In genomic region chr7:116802144-116802747, GRCh38 we compare ENCODE assay signal across 9 cellular contexts.
DNase-seq lines count a peak whose midpoint lies in the region; ATAC-seq and TF ChIP-seq lines count a peak whose summit lies in the region.
"Had no signal": no experiment of that assay in that cellular context is flagged by ENCODE, and none has a peak within 500 bp of the region (broad histone marks: within the 10 kb centered on the region; RNA-seq: fewer than 3 reads in every experiment).

No MANE protein-coding gene starts in this region.

- H3K4me3 ChIP-seq in AG10803 (ENCODE audit: low read length), result no peak overlapping the region
- H3K4me3 ChIP-seq in MM.1S (ENCODE audit: low read length), result no peak overlapping the region
- no peak overlapping the region for H3K4me3 ChIP-seq in choroid plexus epithelial cell (ENCODE audit: low read depth, low read length)
- H3K4me3 ChIP-seq in osteoblast (ENCODE audit: insufficient read depth, low read length), result peak overlapping the region; percentile 0
- H3K4me3 ChIP-seq: coronary artery had no signal

- H3F3A ChIP-seq in MM.1S (ENCODE audit: insufficient read depth, low read length), result no peaks in the 10 kb centered on the region

- H3K27me3 ChIP-seq in MM.1S (replicated peaks; ENCODE audit: insufficient read depth, low read length) (no peaks in the 10 kb centered on the region), osteoblast (ENCODE audit: insufficient read depth, low read length) (no peaks in the 10 kb centered on the region)

- H3K36me3 ChIP-seq in MM.1S (replicated peaks; ENCODE audit: insufficient read depth, low read length) (no peaks in the 10 kb centered on the region), osteoblast (ENCODE audit: insufficient read depth, low read length) (peaks cover 10% of the 10 kb centered on the region)

- no peak overlapping the region for H3K9ac ChIP-seq in MM.1S (ENCODE audit: low read length)

- no peaks in the 10 kb centered on the region for H3K9me2 ChIP-seq in MM.1S (replicated peaks; ENCODE audit: insufficient read depth, low read length)

- no peak for ATAC-seq in GM19351 (IDR thresholded peaks at IDR 0.05; ENCODE audit: unreplicated experiment)

- H3K9me3 ChIP-seq in MM.1S (replicated peaks; ENCODE audit: insufficient read depth, low read length), result no peaks in the 10 kb centered on the region
- H3K9me3 ChIP-seq in osteoblast (ENCODE audit: low read depth, low read length), result no peaks in the 10 kb centered on the region

- peak overlapping the region; percentile 16; the same call in 1 of the 2 replicates for H2AFZ ChIP-seq in MM.1S (ENCODE audit: low read length)
- no peak overlapping the region for H2AFZ ChIP-seq in osteoblast (ENCODE audit: low read length)

- H3K4me1 ChIP-seq in MM.1S (ENCODE audit: low read length), result no peaks in the 10 kb centered on the region
- H3K4me1 ChIP-seq in osteoblast (ENCODE audit: insufficient read depth, low read length), result peaks cover 38% of the 10 kb centered on the region

- CTCF ChIA-PET in HEK293T (lab: Yijun Ruan, JAX), result no interaction called here

- no peak for TF ChIP-seq CTCF in AG10803 (conservative IDR thresholded peaks at IDR 0.05; ENCODE audit: low read length)
- TF ChIP-seq CTCF in MM.1S (IDR thresholded peaks at IDR 0.05; ENCODE audit: low read length), result no peak
- no peak for TF ChIP-seq CTCF in choroid plexus epithelial cell (conservative IDR thresholded peaks at IDR 0.05; ENCODE audit: low read depth, low read length)
- TF ChIP-seq CTCF in osteoblast (IDR thresholded peaks at IDR 0.05; ENCODE audit: extremely low read depth, low read depth, low read length), result no peak

- POLR2A ChIA-PET in HEK293T (lab: Yijun Ruan, JAX), result no interaction called here

- DNase-seq in AG10803 (ENCODE audit: low read depth), result peak; percentile 84
- no peak for DNase-seq in MM.1S
- DNase-seq in choroid plexus epithelial cell (ENCODE audit: low read depth), result peak; percentile 71
- no peak for DNase-seq in osteoblast (ENCODE audit: insufficient read length, low spot score, missing footprints)
- no peak for DNase-seq in T-helper 2 cell
- no peak for DNase-seq in HEK293T (ENCODE audit: extremely low spot score)
- DNase-seq in NCI-H1417 treated with DMSO at 0.1 percent for 48 hours (lab: John Stamatoyannopoulos, UW), result no peak

- H3K79me2 ChIP-seq in MM.1S (ENCODE audit: low read length) (no peaks in the 10 kb centered on the region), osteoblast (ENCODE audit: insufficient read depth, low read length) (no peaks in the 10 kb centered on the region)

- H3K4me2 ChIP-seq in MM.1S (ENCODE audit: low read depth, low read length) (no peak overlapping the region), osteoblast (ENCODE audit: insufficient read depth, low read length) (peak overlapping the region; percentile 61)

- H3K27ac ChIP-seq in MM.1S (ENCODE audit: low read length) (no peak overlapping the region), osteoblast (ENCODE audit: low read depth, low read length) (peak overlapping the region; percentile 33)

- H4K20me1 ChIP-seq in MM.1S (ENCODE audit: insufficient read depth, low read length), result no peaks in the 10 kb centered on the region
- H4K20me1 ChIP-seq in osteoblast (ENCODE audit: insufficient read depth, low read length), result no peaks in the 10 kb centered on the region

TF ChIP-seq in HEK293T, 16 proteins besides CTCF, POLR2A, EP300 and RAD21:
- TF ChIP-seq CTBP1 (IDR thresholded peaks at IDR 0.05; ENCODE audit: borderline replicate concordance), result no peak
- TF ChIP-seq HDGF (IDR thresholded peaks at IDR 0.05; ENCODE audit: borderline replicate concordance), result no peak
- TF ChIP-seq BHLHE40 (IDR thresholded peaks at IDR 0.05; ENCODE audit: borderline replicate concordance), result no peak
- TF ChIP-seq NFRKB (IDR thresholded peaks at IDR 0.05), result no peak
- no peak for TF ChIP-seq FOXA1 (IDR thresholded peaks at IDR 0.05)
- no peak for TF ChIP-seq ZNF384 (IDR thresholded peaks at IDR 0.05)
- no peak for TF ChIP-seq SUZ12 (IDR thresholded peaks at IDR 0.05)
- TF ChIP-seq FOXM1 (IDR thresholded peaks at IDR 0.05; ENCODE audit: borderline replicate concordance), result no peak
- TF ChIP-seq SP1 (IDR thresholded peaks at IDR 0.05), result no peak
- TF ChIP-seq TARDBP (IDR thresholded peaks at IDR 0.05), result no peak
- no peak for TF ChIP-seq ARNT (IDR thresholded peaks at IDR 0.05)

Comparison
In these comparisons a context has a peak if more than half of its experiments do, and no peak if none do; other contexts are left out.
1. DNase-seq: peak in AG10803 (single experiment) and choroid plexus epithelial cell (single experiment); none in MM.1S (single experiment), osteoblast (single experiment), T-helper 2 cell (0 of 5), HEK293T (single experiment) and NCI-H1417 treated with DMSO at 0.1 percent for 48 hours (single experiment).